10 cellular contexts compared by ENCODE assay signal in genomic region chr17:78535285-78536197, GRCh38. TPM values are rescaled to one million over a fixed set of nuclear protein-coding genes. Genes with fewer than 3 reads are reported as not detected.
A peak's percentile ranks its signal among the peaks of the same experiment; 100 is the strongest.
DNase-seq lines count a peak whose midpoint lies in the region; ATAC-seq, FAIRE-seq and TF ChIP-seq lines count a peak whose summit lies in the region.
"Had no signal": no experiment of that assay in that cellular context is flagged by ENCODE, and none has a peak within 500 bp of the region (broad histone marks: within the 10 kb centered on the region; RNA-seq: fewer than 3 reads in every experiment).

No MANE protein-coding gene starts in this region.

- peaks cover 44% of the 10 kb centered on the region for H3K4me1 Mint-ChIP-seq in activated naive CD4-positive, alpha-beta T cell treated with anti-CD3 and anti-CD28 coated beads, Interleukin-2, amount 10 ng/mL, durations not matched to agents 7 days and 5 days

- H3K36me3 ChIP-seq in bronchial epithelial cell (ENCODE audit: control insufficient read depth, insufficient read depth, low read length) (no peaks in the 10 kb centered on the region), suprapubic skin (no peaks in the 10 kb centered on the region)

- H3K4me3 ChIP-seq in bronchial epithelial cell (ENCODE audit: low read depth, low read length), result no peak overlapping the region
- H3K4me3 ChIP-seq in suprapubic skin, result no peak overlapping the region

- no peaks in the 10 kb centered on the region for H3K9me3 ChIP-seq in suprapubic skin

- peak overlapping the region; percentile 14 for H3K4me3 Mint-ChIP-seq in activated naive CD4-positive, alpha-beta T cell treated with anti-CD3 and anti-CD28 coated beads, Interleukin-2, amount 10 ng/mL, durations not matched to agents 7 days and 5 days

- H3K27me3 ChIP-seq in bronchial epithelial cell (ENCODE audit: control insufficient read depth, insufficient read depth, low read length) (peaks cover 10% of the 10 kb centered on the region), suprapubic skin (no peaks in the 10 kb centered on the region)

- no peaks in the 10 kb centered on the region for H3K9me3 Mint-ChIP-seq in activated naive CD4-positive, alpha-beta T cell treated with anti-CD3 and anti-CD28 coated beads, Interleukin-2, amount 10 ng/mL, durations not matched to agents 7 days and 5 days

- H3K27ac ChIP-seq in suprapubic skin, result peak overlapping the region; percentile 43

- H3K27ac Mint-ChIP-seq in activated naive CD4-positive, alpha-beta T cell treated with anti-CD3 and anti-CD28 coated beads, Interleukin-2, amount 10 ng/mL, durations not matched to agents 7 days and 5 days, result peak overlapping the region; percentile 95

- no peaks in the 10 kb centered on the region for H3K27me3 Mint-ChIP-seq in activated naive CD4-positive, alpha-beta T cell treated with anti-CD3 and anti-CD28 coated beads, Interleukin-2, amount 10 ng/mL, durations not matched to agents 7 days and 5 days

- TF ChIP-seq CTCF in bronchial epithelial cell (IDR thresholded peaks at IDR 0.05; ENCODE audit: insufficient read depth, low read length, severe bottlenecking), result no peak
- no peak for TF ChIP-seq CTCF in suprapubic skin (IDR thresholded peaks at IDR 0.05)

- TF ChIP-seq EP300 in suprapubic skin (IDR thresholded peaks at IDR 0.05), result no peak

- CTCF ChIA-PET in activated naive CD4-positive, alpha-beta T cell treated with anti-CD3 and anti-CD28 coated beads, Interleukin-2, amount 10 ng/mL, durations not matched to agents 7 days and 5 days (lab: Charles Lee), result interaction anchor here (0.9 to 1.2 kb wide), 3 partner anchors 9 to 130 kb away, joined by 3 read pairs; no protein-coding TSS in a partner anchor

- TF ChIP-seq POLR2A in suprapubic skin (IDR thresholded peaks at IDR 0.05) (no peak), GM12892 (IDR thresholded peaks at IDR 0.05; ENCODE audit: low read depth, low read length) (no peak)

- WGBS in suprapubic skin, result 50% methylated on average over 19 of the region's 19 CpGs

- H3K4me1 ChIP-seq in suprapubic skin, result peaks cover 26% of the 10 kb centered on the region

- no peak for ATAC-seq in HG03469 (IDR thresholded peaks at IDR 0.05; ENCODE audit: unreplicated experiment)

- peak; percentile 62 for DNase-seq in activated naive CD4-positive, alpha-beta T cell treated with anti-CD3 and anti-CD28 coated beads, Interleukin-2, amount 10 ng/mL, durations not matched to agents 7 days and 5 days
- no peak for DNase-seq in activated naive CD4-positive, alpha-beta T cell (lab: John Stamatoyannopoulos, UW)
- DNase-seq in NCI-H345 (lab: John Stamatoyannopoulos, UW) (peak; percentile 92), bronchial epithelial cell (ENCODE audit: low read depth) (peak; percentile 91), suprapubic skin (ENCODE audit: low spot score in 2 of 2) (no peak), NAMALWA (ENCODE audit: low spot score) (no peak), GM12892 (ENCODE audit: insufficient read length) (no peak)
- DNase-seq: NCI-H446 had no signal

- FAIRE-seq in bronchial epithelial cell (lab: Jason Lieb, UNC) (peak; percentile 84), GM12892 (lab: Jason Lieb, UNC) (no peak)
- FAIRE-seq: islet of Langerhans had no signal

- peaks cover 5% of the 10 kb centered on the region for H3K36me3 Mint-ChIP-seq in activated naive CD4-positive, alpha-beta T cell treated with anti-CD3 and anti-CD28 coated beads, Interleukin-2, amount 10 ng/mL, durations not matched to agents 7 days and 5 days

RNA-seq across cellular contexts. Expression of gene DNAH17, which starts 41.7 kb away (rescaled TPM):
- under 0.01 TPM in 1 of 2 replicates, not detected in the other for total RNA-seq in bronchial epithelial cell
- total RNA-seq in suprapubic skin, result 1 to 10 TPM; 3.7 to 6.7 (median 5.2) TPM
- 1.9 TPM for polyA plus RNA-seq in GM12892 (2012; ENCODE audit: missing spikeins)

Comparison
In these comparisons a context has a peak if more than half of its experiments do, and no peak if none do; other contexts are left out.
1. DNase-seq: peak in activated naive CD4-positive, alpha-beta T cell treated with anti-CD3 and anti-CD28 coated beads, Interleukin-2, amount 10 ng/mL, durations not matched to agents 7 days and 5 days (single experiment), NCI-H345 (single experiment) and bronchial epithelial cell (single experiment); none in activated naive CD4-positive, alpha-beta T cell (0 of 4), suprapubic skin (0 of 2), NAMALWA (single experiment) and GM12892 (single experiment).